Comparison of ENCODE assay signal across 14 cellular contexts in genomic region chr4:83174844-83175414, GRCh38.
DNase-seq lines count a peak whose midpoint lies in the region; ATAC-seq and TF ChIP-seq lines count a peak whose summit lies in the region.
"Had no signal": no experiment of that assay in that cellular context is flagged by ENCODE, and none has a peak within 500 bp of the region (broad histone marks: within the 10 kb centered on the region; RNA-seq: fewer than 3 reads in every experiment).

No MANE protein-coding gene starts in this region.

- no peak overlapping the region for H3K4me3 ChIP-seq in upper lobe of right lung
- H3K4me3 ChIP-seq: left ventricle myocardium inferior, pancreas had no signal

- no peaks in the 10 kb centered on the region for H3K4me1 ChIP-seq in upper lobe of right lung
- H3K4me1 ChIP-seq: left ventricle myocardium inferior, pancreas had no signal

- H3K4me3 Mint-ChIP-seq in stimulated activated memory B cell treated with anti-CD40 and anti-IgM and Interleukin-4, amounts not matched to agents 10 μg/mL and 1 μg/mL and 100 μg/mL, for 72 hours, result peak overlapping the region; percentile 69
- no peak overlapping the region for H3K4me3 Mint-ChIP-seq in natural killer cell
- H3K4me3 Mint-ChIP-seq: type B pancreatic cell had no signal

- no peaks in the 10 kb centered on the region for H3K9me3 Mint-ChIP-seq in stimulated activated memory B cell treated with anti-CD40 and anti-IgM and Interleukin-4, amounts not matched to agents 10 μg/mL and 1 μg/mL and 100 μg/mL, for 72 hours
- H3K9me3 Mint-ChIP-seq in natural killer cell, result no peaks in the 10 kb centered on the region
- H3K9me3 Mint-ChIP-seq: type B pancreatic cell had no signal

- no peaks in the 10 kb centered on the region for H3K9me3 ChIP-seq in upper lobe of right lung
- H3K9me3 ChIP-seq: pancreas had no signal

- H3K4me1 Mint-ChIP-seq in stimulated activated memory B cell treated with anti-CD40 and anti-IgM and Interleukin-4, amounts not matched to agents 10 μg/mL and 1 μg/mL and 100 μg/mL, for 72 hours, result peaks cover 55% of the 10 kb centered on the region
- H3K4me1 Mint-ChIP-seq in natural killer cell, result peaks cover 22 to 23% of the 10 kb centered on the region in 2 donors

- no peaks in the 10 kb centered on the region for H3K27me3 ChIP-seq in upper lobe of right lung
- H3K27me3 ChIP-seq: pancreas had no signal

- TF ChIP-seq CTCF in upper lobe of right lung (IDR thresholded peaks at IDR 0.05) (no peak), natural killer cell (IDR thresholded peaks at IDR 0.05) (no peak)

- intact Hi-C loops in upper lobe of right lung (cut with DNase I), result no loop called here
- intact Hi-C loops in natural killer cell (cut with micrococcal nuclease), result no loop called here

- H3K36me3 Mint-ChIP-seq in stimulated activated memory B cell treated with anti-CD40 and anti-IgM and Interleukin-4, amounts not matched to agents 10 μg/mL and 1 μg/mL and 100 μg/mL, for 72 hours, result no peaks in the 10 kb centered on the region
- no peaks in the 10 kb centered on the region for H3K36me3 Mint-ChIP-seq in natural killer cell
- H3K36me3 Mint-ChIP-seq: type B pancreatic cell had no signal

- H3K36me3 ChIP-seq in upper lobe of right lung, result no peaks in the 10 kb centered on the region
- H3K36me3 ChIP-seq: left ventricle myocardium inferior, pancreas, WERI-Rb-1 had no signal

- H3K27me3 Mint-ChIP-seq in stimulated activated memory B cell treated with anti-CD40 and anti-IgM and Interleukin-4, amounts not matched to agents 10 μg/mL and 1 μg/mL and 100 μg/mL, for 72 hours, result no peaks in the 10 kb centered on the region
- no peaks in the 10 kb centered on the region for H3K27me3 Mint-ChIP-seq in natural killer cell (ENCODE audit: low read depth in 2 of 2)
- H3K27me3 Mint-ChIP-seq: type B pancreatic cell had no signal

- DNase-seq in SIG-M5 treated with dmso at 0.1 percent for 504 hours (lab: John Stamatoyannopoulos, UW; ENCODE audit: unreplicated experiment) (peak; percentile 26), SIG-M5 (lab: John Stamatoyannopoulos, UW) (no peak), upper lobe of right lung (no peak), HUDEP-2 (lab: John Stamatoyannopoulos, UW; ENCODE audit: unreplicated experiment in 76 of 76) (no peak), natural killer cell (no peak)
- DNase-seq: activated effector memory CD4-positive, alpha-beta T cell treated with anti-CD3 and anti-CD28 coated beads, Interleukin-2, amount 50 U/mL, for 16 hours; DMS79 treated with DMSO at 0.1 percent for 48 hours; left ventricle myocardium inferior; pancreas; WERI-Rb-1 had no signal

- no peak overlapping the region for H3K27ac ChIP-seq in upper lobe of right lung
- H3K27ac ChIP-seq: left ventricle myocardium inferior, pancreas, WERI-Rb-1 had no signal

- ATAC-seq in GM21737 (IDR thresholded peaks at IDR 0.05; ENCODE audit: unreplicated experiment), result peak; percentile 53
- peak; percentile 67 for ATAC-seq in HG03342 (IDR thresholded peaks at IDR 0.05; ENCODE audit: unreplicated experiment)
- peak; percentile 86 for ATAC-seq in stimulated activated memory B cell treated with anti-CD40 and anti-IgM and Interleukin-4, amounts not matched to agents 10 μg/mL and 1 μg/mL and 100 μg/mL, for 72 hours
- ATAC-seq in upper lobe of right lung, result no peak
- ATAC-seq in natural killer cell, result no peak
- ATAC-seq: pancreas had no signal

- H3K27ac Mint-ChIP-seq in stimulated activated memory B cell treated with anti-CD40 and anti-IgM and Interleukin-4, amounts not matched to agents 10 μg/mL and 1 μg/mL and 100 μg/mL, for 72 hours, result peak overlapping the region; percentile 67
- H3K27ac Mint-ChIP-seq in natural killer cell, result no peak overlapping the region
- H3K27ac Mint-ChIP-seq: type B pancreatic cell had no signal

Comparison
In these comparisons a context has a peak if more than half of its experiments do, and no peak if none do; other contexts are left out.
1. ATAC-seq: peak in GM21737 (single experiment), HG03342 (single experiment) and stimulated activated memory B cell treated with anti-CD40 and anti-IgM and Interleukin-4, amounts not matched to agents 10 μg/mL and 1 μg/mL and 100 μg/mL, for 72 hours (single experiment); none in upper lobe of right lung (single experiment) and natural killer cell (0 of 3).